ENCODE assay signal across 16 cellular contexts in genomic region chr5:115375922-115376321, GRCh38.
DNase-seq lines count a peak whose midpoint lies in the region; ATAC-seq and TF ChIP-seq lines count a peak whose summit lies in the region.
"Had no signal": no experiment of that assay in that cellular context is flagged by ENCODE, and none has a peak within 500 bp of the region (broad histone marks: within the 10 kb centered on the region; RNA-seq: fewer than 3 reads in every experiment).

No MANE protein-coding gene starts in this region.

- WGBS in body of pancreas, 2 donors, result 39 to 42% methylated on average over 4 of the region's 4 CpGs

- H3K36me3 ChIP-seq in body of pancreas (replicated peaks in 1 of 2; ENCODE audit: insufficient read depth in 1 of 2, low read depth in 2 of 2) (no peaks in the 10 kb centered on the region), upper lobe of right lung (no peaks in the 10 kb centered on the region)
- H3K36me3 ChIP-seq: upper lobe of left lung had no signal

- peak; percentile 48 for DNase-seq in SIG-M5 treated with dmso at 0.1 percent for 504 hours (lab: John Stamatoyannopoulos, UW; ENCODE audit: unreplicated experiment)
- no peak for DNase-seq in SIG-M5 (lab: John Stamatoyannopoulos, UW)
- peak in 3 of 4 donors; percentile 30 to 69 (median 44) for DNase-seq in body of pancreas
- no peak for DNase-seq in left colon
- no peak for DNase-seq in upper lobe of right lung
- no peak for DNase-seq in retina
- DNase-seq: activated naive CD4-positive, alpha-beta T cell treated with Interleukin-2 at 50 U/mL for 16 hours; NCI-H1436 treated with DMSO at 0.1 percent for 48 hours; NCI-H524 treated with DMSO at 0.1 percent for 48 hours; nucleus accumbens; SK-N-SH; stimulated activated CD4-positive, alpha-beta T cell treated with anti-CD3 and anti-CD28 coated beads, Interleukin-1b, Interleukin-23, amount 100 ng/mL, for 48 hours had no signal

- no peak for TF ChIP-seq POLR2A in body of pancreas (IDR thresholded peaks at IDR 0.05)

- H3K4me3 ChIP-seq in body of pancreas (no peak overlapping the region), upper lobe of right lung (no peak overlapping the region)
- H3K4me3 ChIP-seq: lung, upper lobe of left lung had no signal

- ATAC-seq in body of pancreas (peak; percentile 57), left colon (peak; percentile 39), upper lobe of right lung (peak; percentile 80), GM21360 (IDR thresholded peaks at IDR 0.05; ENCODE audit: unreplicated experiment) (no peak), GM19395 (IDR thresholded peaks at IDR 0.05; ENCODE audit: unreplicated experiment) (no peak)

- H3K27ac ChIP-seq in body of pancreas (peak overlapping the region in 1 of 4 donors; percentile 26), upper lobe of right lung (no peak overlapping the region)
- H3K27ac ChIP-seq: upper lobe of left lung had no signal

- H3K4me1 ChIP-seq in body of pancreas, result peaks cover 20% of the 10 kb centered on the region
- H3K4me1 ChIP-seq in upper lobe of right lung, result peaks cover 6% of the 10 kb centered on the region

- H3K27me3 ChIP-seq in body of pancreas (no peaks in the 10 kb centered on the region), upper lobe of right lung (no peaks in the 10 kb centered on the region)
- H3K27me3 ChIP-seq: upper lobe of left lung had no signal

- intact Hi-C loops in body of pancreas (cut with DNase I), result no loop called here
- intact Hi-C loops in left colon (cut with DNase I, micrococcal nuclease), result loop anchor here in 1 of 2 donors (10.0 kb wide), 1 partner anchor 199 kb away; no protein-coding TSS in a partner anchor
- intact Hi-C loops in upper lobe of right lung (cut with DNase I), result no loop called here

- TF ChIP-seq CTCF in body of pancreas (IDR thresholded peaks at IDR 0.05) (no peak), upper lobe of right lung (IDR thresholded peaks at IDR 0.05) (no peak)

- no peaks in the 10 kb centered on the region for H3K9me3 ChIP-seq in body of pancreas
- H3K9me3 ChIP-seq in upper lobe of right lung, result no peaks in the 10 kb centered on the region
- H3K9me3 ChIP-seq: SK-N-SH, upper lobe of left lung had no signal

Comparison
In these comparisons a context has a peak if more than half of its experiments do, and no peak if none do; other contexts are left out.
1. DNase-seq: peak in SIG-M5 treated with dmso at 0.1 percent for 504 hours (single experiment) and body of pancreas (3 of 4); none in SIG-M5 (single experiment), left colon (0 of 2), upper lobe of right lung (single experiment) and retina (single experiment).
2. ATAC-seq: peak in body of pancreas (single experiment), left colon (single experiment) and upper lobe of right lung (single experiment); none in GM21360 (single experiment) and GM19395 (single experiment).